Comparison of ENCODE assay signal across 9 cellular contexts in the genomic region with DNA sequence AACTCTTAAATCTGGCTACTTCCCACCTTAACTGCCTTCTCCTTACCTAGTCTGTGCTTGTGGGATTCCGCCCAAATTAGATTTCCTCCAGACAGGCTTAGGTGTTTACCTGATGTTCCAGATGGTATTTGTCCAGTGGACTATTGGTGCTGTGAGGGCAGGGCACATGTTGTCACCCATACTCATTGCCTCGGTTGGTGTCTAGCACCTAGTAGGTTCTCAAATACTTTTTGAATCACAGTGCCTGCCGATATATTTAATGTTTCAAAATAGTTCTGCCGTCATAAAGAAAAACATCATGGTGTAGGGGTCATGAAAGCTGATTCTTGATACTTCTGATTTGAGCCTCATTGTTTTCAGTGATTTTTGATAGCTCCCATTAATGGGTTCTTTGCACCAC. TPM values are rescaled to one million over a fixed set of nuclear protein-coding genes. Genes with fewer than 3 reads are reported as not detected.
DNase-seq lines count a peak whose midpoint lies in the region; ATAC-seq, FAIRE-seq and TF ChIP-seq lines count a peak whose summit lies in the region.
"Had no signal": no experiment of that assay in that cellular context is flagged by ENCODE, and none has a peak within 500 bp of the region (broad histone marks: within the 10 kb centered on the region; RNA-seq: fewer than 3 reads in every experiment).

No MANE protein-coding gene starts in this region.

- peaks cover 90% of the 10 kb centered on the region for H3K79me2 ChIP-seq in HepG2 (ENCODE audit: insufficient read depth, low read length)

- TF ChIP-seq EP300 in HepG2 (IDR thresholded peaks at IDR 0.05; ENCODE audit: low read depth in 2 of 2, low read length in 2 of 2) = no peak
- no peak for TF ChIP-seq EP300 in HepG2 (CRISPR knock-in tag; IDR thresholded peaks at IDR 0.05; ENCODE audit: borderline replicate concordance)

- H3K4me3 Mint-ChIP-seq in activated CD4-positive, alpha-beta T cell treated with anti-CD3 and anti-CD28 coated beads, Interleukin-2, amount 10 ng/mL, durations not matched to agents 7 days and 5 days = peak overlapping the region; percentile 89

- peak overlapping the region; percentile 97 for H3K9ac ChIP-seq in HepG2 (ENCODE audit: insufficient read depth, low read depth, low read length)

- peaks cover 74% of the 10 kb centered on the region for H3K4me1 Mint-ChIP-seq in activated CD4-positive, alpha-beta T cell treated with anti-CD3 and anti-CD28 coated beads, Interleukin-2, amount 10 ng/mL, durations not matched to agents 7 days and 5 days

- peaks cover 54% of the 10 kb centered on the region for H4K20me1 ChIP-seq in HepG2 (ENCODE audit: insufficient read depth, low read length)

- whole genome bisulfite sequencing in adrenal gland, 4 donors = 16 to 21% (median 16%) methylated on average over 4 of the region's 4 CpGs
- 1% methylated on average over 4 of the region's 4 CpGs for WGBS in HepG2 (ENCODE audit: low lambda C conversion rate)

- H3K9me3 Mint-ChIP-seq in activated CD4-positive, alpha-beta T cell treated with anti-CD3 and anti-CD28 coated beads, Interleukin-2, amount 10 ng/mL, durations not matched to agents 7 days and 5 days = no peaks in the 10 kb centered on the region

- peak overlapping the region in 4 of 5 donors; percentile 90 to 100 (median 99) for H3K27ac ChIP-seq in adrenal gland
- H3K27ac ChIP-seq in HepG2 (ENCODE audit: extremely low read length, insufficient read depth, low read length) = peak overlapping the region; percentile 93
- H3K27ac ChIP-seq in thoracic aorta = peak overlapping the region; percentile 88 to 99

- H3K36me3 ChIP-seq in adrenal gland (replicated peaks in 1 of 2) = no peaks in the 10 kb centered on the region
- peaks cover 0 to 5% of the 10 kb centered on the region in 2 experiments; a peak in 2 of 5 replicates for H3K36me3 ChIP-seq in HepG2 (replicated peaks in 1 of 2; ENCODE audit: control insufficient read depth in 1 of 2, insufficient read depth in 2 of 2, low read length in 2 of 2)
- no peaks in the 10 kb centered on the region for H3K36me3 ChIP-seq in thoracic aorta

- H3K27ac Mint-ChIP-seq in activated CD4-positive, alpha-beta T cell treated with anti-CD3 and anti-CD28 coated beads, Interleukin-2, amount 10 ng/mL, durations not matched to agents 7 days and 5 days = peak overlapping the region; percentile 98

- H3K9me3 ChIP-seq in adrenal gland (replicated peaks in 1 of 3) = no peaks in the 10 kb centered on the region
- no peaks in the 10 kb centered on the region for H3K9me3 ChIP-seq in HepG2 (ENCODE audit: low read length)
- H3K9me3 ChIP-seq in thoracic aorta = no peaks in the 10 kb centered on the region

- H3K4me2 ChIP-seq in HepG2 (ENCODE audit: low read depth, low read length) = peak overlapping the region; percentile 98

- H3K4me3 ChIP-seq in adrenal gland = peak overlapping the region in 3 of 4 donors; percentile 55 to 81 (median 71)
- peak overlapping the region; percentile 92 to 96 (median 96) for H3K4me3 ChIP-seq in HepG2 (replicated peaks in 1 of 3; ENCODE audit: insufficient read depth in 1 of 3, low read depth in 2 of 3, low read length in 3 of 3)
- H3K4me3 ChIP-seq in thoracic aorta = peak overlapping the region; percentile 80

- TF ChIP-seq CTCF in adrenal gland (IDR thresholded peaks at IDR 0.05) = no peak
- TF ChIP-seq CTCF in HepG2 (CRISPR knock-in tag; IDR thresholded peaks at IDR 0.05) = no peak
- TF ChIP-seq CTCF in thoracic aorta (IDR thresholded peaks at IDR 0.05) = no peak
- TF ChIP-seq CTCF in GM10266 (IDR thresholded peaks at IDR 0.05; ENCODE audit: control insufficient read depth, insufficient read depth, low read depth, missing control alignments) = no peak

- no peak for FAIRE-seq in HepG2 (lab: Jason Lieb, UNC)
- FAIRE-seq: colon had no signal

- BruUV-seq in HepG2 (replicated peaks; lab: Mats Ljungman, UMichigan) = no TSS peak

- H3K27me3 Mint-ChIP-seq in activated CD4-positive, alpha-beta T cell treated with anti-CD3 and anti-CD28 coated beads, Interleukin-2, amount 10 ng/mL, durations not matched to agents 7 days and 5 days = no peaks in the 10 kb centered on the region

- H3K36me3 Mint-ChIP-seq in activated CD4-positive, alpha-beta T cell treated with anti-CD3 and anti-CD28 coated beads, Interleukin-2, amount 10 ng/mL, durations not matched to agents 7 days and 5 days (ENCODE audit: low read depth) = peaks cover 49% of the 10 kb centered on the region

- ATAC-seq in HepG2 (no peak), thoracic aorta (ENCODE audit: insufficient number of reproducible peaks, low FRiP score, low read depth) (no peak)

- no peak for TF ChIP-seq RAD21 in HepG2 (CRISPR knock-in tag; IDR thresholded peaks at IDR 0.05)

- CTCF ChIA-PET in activated CD4-positive, alpha-beta T cell treated with anti-CD3 and anti-CD28 coated beads, Interleukin-2, amount 10 ng/mL, durations not matched to agents 7 days and 5 days (lab: Charles Lee) = interaction anchor here (1.0 kb wide), 1 partner anchor 15 kb away, joined by 3 read pairs; no protein-coding TSS in a partner anchor
- CTCF ChIA-PET in HepG2 (lab: Yijun Ruan, JAX; ENCODE audit: low intra/inter-chr PET ratio, low total read pairs) = no interaction called here

- no peaks in the 10 kb centered on the region for H3K27me3 ChIP-seq in adrenal gland
- H3K27me3 ChIP-seq in HepG2 (ENCODE audit: control insufficient read depth in 1 of 2, insufficient read depth in 2 of 2, low read length in 2 of 2) = no peaks in the 10 kb centered on the region; a peak in 1 of 5 replicates
- no peaks in the 10 kb centered on the region for H3K27me3 ChIP-seq in thoracic aorta (replicated peaks; ENCODE audit: insufficient read depth)

- intact Hi-C loops in adrenal gland (cut with DNase I) (no loop called here), HepG2 (cut with micrococcal nuclease; ENCODE audit: unreplicated experiment) (loop anchor here (2.0 kb wide), 2 partner anchors 34 to 320 kb away; partner anchors contain the start of genes ATG4B and THAP4)

- TF ChIP-seq POLR2A in adrenal gland (IDR thresholded peaks at IDR 0.05) (no peak), HepG2 (IDR thresholded peaks at IDR 0.05; ENCODE audit: insufficient read depth in 1 of 2, low read depth in 2 of 2, low read length in 2 of 2) (no peak; a peak in 1 of 4 replicates)

- in situ Hi-C loops in HepG2 (cut with HindIII; ENCODE audit: extremely low pct_ligation_motif_present, low pct_unique_long_range_greater_than_20kb) = loop anchor here (5.0 kb wide), 2 partner anchors 35 to 50 kb away; no protein-coding TSS in a partner anchor

- no peak overlapping the region for H2AFZ ChIP-seq in HepG2 (ENCODE audit: low read length)

- POLR2A ChIA-PET in activated CD4-positive, alpha-beta T cell treated with anti-CD3 and anti-CD28 coated beads, Interleukin-2, amount 10 ng/mL, durations not matched to agents 7 days and 5 days (lab: Charles Lee) = no interaction called here
- POLR2A ChIA-PET in HepG2 (lab: Yijun Ruan, JAX) = interaction anchor here (0.7 to 4.3 kb wide), 12 partner anchors 8 to 371 kb away, joined by 3 to 55 read pairs (median 6); partner anchors contain the start of genes DTYMK and FARP2

- DNase-seq in activated CD4-positive, alpha-beta T cell treated with anti-CD3 and anti-CD28 coated beads, Interleukin-2, amount 10 ng/mL, durations not matched to agents 7 days and 5 days = no peak
- DNase-seq in activated CD4-positive, alpha-beta T cell treated with anti-CD3 and anti-CD28 coated beads, Interleukin-2, amount 50 U/mL, for 4 hours = no peak
- no peak for DNase-seq in adrenal gland
- no peak for DNase-seq in HepG2 (ENCODE audit: low spot score)
- DNase-seq in thoracic aorta (ENCODE audit: low spot score) = no peak
- no peak for DNase-seq in cortex of kidney (lab: John Stamatoyannopoulos, UW)
- no peak for DNase-seq in GM10266 (ENCODE audit: extremely low spot score)
- DNase-seq in RPMI8226 = no peak

- H3K4me1 ChIP-seq in adrenal gland (replicated peaks in 1 of 2) (peaks cover 42 to 62% of the 10 kb centered on the region in 2 donors), HepG2 (ENCODE audit: insufficient read depth, low read length) (peaks cover 75% of the 10 kb centered on the region), thoracic aorta (ENCODE audit: control insufficient read depth in 1 of 2, low read depth in 2 of 2) (peaks cover 39 to 65% of the 10 kb centered on the region in 2 donors)

RNA-seq across cellular contexts. Expression of gene SEPTIN2, which starts 1.1 kb away (rescaled TPM):
- total RNA-seq in activated CD4-positive, alpha-beta T cell treated with anti-CD3 and anti-CD28 coated beads, Interleukin-2, amount 10 ng/mL, durations not matched to agents 7 days and 5 days = 100 to 1,000 TPM; 195 to 211 TPM
- 100 to 1,000 TPM; 192 to 352 (median 251) TPM for total RNA-seq in adrenal gland
- polyA plus RNA-seq in adrenal gland = 100 to 1,000 TPM; 108 to 368 (median 145) TPM
- total RNA-seq in HepG2 (2016; rRNA removed; fragmentation: Illumina TruSeq; extraction: Trizol) = 493 and 750 TPM in 2 replicates
- total RNA-seq in HepG2 (2016; cell fraction: cytosol; rRNA removed; fragmentation: Illumina TruSeq; extraction: Trizol; ENCODE audit: low read depth) = 68.0 and 78.0 TPM in 2 replicates
- 485 and 732 TPM in 2 replicates for total RNA-seq in HepG2 (2016; cell fraction: insoluble cytoplasmic fraction; rRNA removed; fragmentation: Illumina TruSeq; extraction: Trizol)
- 155 and 168 TPM in 2 replicates for total RNA-seq in HepG2 (2016; cell fraction: membrane; rRNA removed; fragmentation: Illumina TruSeq; extraction: Trizol)
- total RNA-seq in HepG2 (2016; cell fraction: nucleus; rRNA removed; fragmentation: Illumina TruSeq; extraction: Trizol) = 303 and 351 TPM in 2 replicates
- 579 and 733 TPM in 2 replicates for polyA plus RNA-seq in HepG2 (2011; rRNA removed)
- 208 and 366 TPM in 2 replicates for polyA plus RNA-seq in HepG2 (2011; cell fraction: cytosol; rRNA removed)
- polyA plus RNA-seq in HepG2 (2011; cell fraction: nucleus; rRNA removed) = 383 and 475 TPM in 2 replicates
- polyA plus RNA-seq in HepG2 (2012) = 320 and 513 TPM in 2 replicates
- polyA plus RNA-seq in HepG2 (2016; cell fraction: cytosol; fragmentation: Illumina TruSeq; extraction: Trizol; ENCODE audit: low read depth) = 35.1 and 36.8 TPM in 2 replicates
- polyA plus RNA-seq in HepG2 (2016; cell fraction: insoluble cytoplasmic fraction; fragmentation: Illumina TruSeq; extraction: Trizol; ENCODE audit: low read depth) = 746 and 761 TPM in 2 replicates
- 102 and 104 TPM in 2 replicates for polyA plus RNA-seq in HepG2 (2016; cell fraction: membrane; fragmentation: Illumina TruSeq; extraction: Trizol; ENCODE audit: low read depth)
- 515 and 562 TPM in 2 replicates for polyA plus RNA-seq in HepG2 (2016; cell fraction: nucleus; fragmentation: Illumina TruSeq; extraction: Trizol; ENCODE audit: insufficient read depth, low read depth)
- polyA minus RNA-seq in HepG2 (2011; rRNA and poly(A)+ RNA removed; ENCODE audit: low replicate concordance) = 234 and 609 TPM in 2 replicates
- polyA minus RNA-seq in HepG2 (2011; cell fraction: cytosol; rRNA and poly(A)+ RNA removed) = 218 and 237 TPM in 2 replicates
- 446 and 458 TPM in 2 replicates for polyA minus RNA-seq in HepG2 (2011; cell fraction: nucleus; rRNA and poly(A)+ RNA removed)
- 100 to 1,000 TPM; 289 to 405 TPM for total RNA-seq in thoracic aorta

RNA-seq across cellular contexts. Expression of gene HDLBP, which starts 1.4 kb away (rescaled TPM):
- 100 to 1,000 TPM; 198 to 203 TPM for total RNA-seq in activated CD4-positive, alpha-beta T cell treated with anti-CD3 and anti-CD28 coated beads, Interleukin-2, amount 10 ng/mL, durations not matched to agents 7 days and 5 days
- total RNA-seq in adrenal gland = 100 to 1,000 TPM; 357 to 648 (median 498) TPM
- 100 to 1,000 TPM; 295 to 880 (median 378) TPM for polyA plus RNA-seq in adrenal gland
- 707 and 912 TPM in 2 replicates for total RNA-seq in HepG2 (2016; rRNA removed; fragmentation: Illumina TruSeq; extraction: Trizol)
- total RNA-seq in HepG2 (2016; cell fraction: cytosol; rRNA removed; fragmentation: Illumina TruSeq; extraction: Trizol; ENCODE audit: low read depth) = 195 and 216 TPM in 2 replicates
- 687 and 831 TPM in 2 replicates for total RNA-seq in HepG2 (2016; cell fraction: insoluble cytoplasmic fraction; rRNA removed; fragmentation: Illumina TruSeq; extraction: Trizol)
- 620 and 676 TPM in 2 replicates for total RNA-seq in HepG2 (2016; cell fraction: membrane; rRNA removed; fragmentation: Illumina TruSeq; extraction: Trizol)
- total RNA-seq in HepG2 (2016; cell fraction: nucleus; rRNA removed; fragmentation: Illumina TruSeq; extraction: Trizol) = 437 and 494 TPM in 2 replicates
- 434 and 464 TPM in 2 replicates for polyA plus RNA-seq in HepG2 (2011; rRNA removed)
- 419 and 448 TPM in 2 replicates for polyA plus RNA-seq in HepG2 (2011; cell fraction: cytosol; rRNA removed)
- 618 and 764 TPM in 2 replicates for polyA plus RNA-seq in HepG2 (2011; cell fraction: nucleus; rRNA removed)
- polyA plus RNA-seq in HepG2 (2012) = 461 and 517 TPM in 2 replicates
- 179 and 188 TPM in 2 replicates for polyA plus RNA-seq in HepG2 (2016; cell fraction: cytosol; fragmentation: Illumina TruSeq; extraction: Trizol; ENCODE audit: low read depth)
- polyA plus RNA-seq in HepG2 (2016; cell fraction: insoluble cytoplasmic fraction; fragmentation: Illumina TruSeq; extraction: Trizol; ENCODE audit: low read depth) = 695 and 895 TPM in 2 replicates
- 483 and 563 TPM in 2 replicates for polyA plus RNA-seq in HepG2 (2016; cell fraction: membrane; fragmentation: Illumina TruSeq; extraction: Trizol; ENCODE audit: low read depth)
- 674 and 742 TPM in 2 replicates for polyA plus RNA-seq in HepG2 (2016; cell fraction: nucleus; fragmentation: Illumina TruSeq; extraction: Trizol; ENCODE audit: insufficient read depth, low read depth)
- 303 and 643 TPM in 2 replicates for polyA minus RNA-seq in HepG2 (2011; rRNA and poly(A)+ RNA removed; ENCODE audit: low replicate concordance)
- polyA minus RNA-seq in HepG2 (2011; cell fraction: cytosol; rRNA and poly(A)+ RNA removed) = 590 and 596 TPM in 2 replicates
- polyA minus RNA-seq in HepG2 (2011; cell fraction: nucleus; rRNA and poly(A)+ RNA removed) = 603 and 678 TPM in 2 replicates
- total RNA-seq in thoracic aorta = 100 to 1,000 TPM; 404 to 447 TPM

RNA-seq across cellular contexts. Expression of gene FARP2, which starts 39.3 kb away (rescaled TPM):
- total RNA-seq in activated CD4-positive, alpha-beta T cell treated with anti-CD3 and anti-CD28 coated beads, Interleukin-2, amount 10 ng/mL, durations not matched to agents 7 days and 5 days = 10 to 100 TPM; 18.2 to 18.4 TPM
- 10 to 100 TPM; 17.3 to 58.8 (median 37.8) TPM for total RNA-seq in adrenal gland
- polyA plus RNA-seq in adrenal gland = 10 to 100 TPM; 34.4 to 55.3 (median 35.8) TPM
- 43.3 and 45.4 TPM in 2 replicates for total RNA-seq in HepG2 (2016; rRNA removed; fragmentation: Illumina TruSeq; extraction: Trizol)
- 60.7 and 66.0 TPM in 2 replicates for total RNA-seq in HepG2 (2016; cell fraction: cytosol; rRNA removed; fragmentation: Illumina TruSeq; extraction: Trizol; ENCODE audit: low read depth)
- total RNA-seq in HepG2 (2016; cell fraction: insoluble cytoplasmic fraction; rRNA removed; fragmentation: Illumina TruSeq; extraction: Trizol) = 39.9 and 41.1 TPM in 2 replicates
- 26.8 and 27.2 TPM in 2 replicates for total RNA-seq in HepG2 (2016; cell fraction: membrane; rRNA removed; fragmentation: Illumina TruSeq; extraction: Trizol)
- 40.7 and 47.5 TPM in 2 replicates for total RNA-seq in HepG2 (2016; cell fraction: nucleus; rRNA removed; fragmentation: Illumina TruSeq; extraction: Trizol)
- 28.0 and 29.5 TPM in 2 replicates for polyA plus RNA-seq in HepG2 (2011; rRNA removed)
- 14.2 and 16.0 TPM in 2 replicates for polyA plus RNA-seq in HepG2 (2011; cell fraction: cytosol; rRNA removed)
- 67.3 and 75.5 TPM in 2 replicates for polyA plus RNA-seq in HepG2 (2011; cell fraction: nucleus; rRNA removed)
- polyA plus RNA-seq in HepG2 (2012) = 28.7 and 33.3 TPM in 2 replicates
- polyA plus RNA-seq in HepG2 (2016; cell fraction: cytosol; fragmentation: Illumina TruSeq; extraction: Trizol; ENCODE audit: low read depth) = 3.3 and 4.4 TPM in 2 replicates
- 24.1 and 27.0 TPM in 2 replicates for polyA plus RNA-seq in HepG2 (2016; cell fraction: insoluble cytoplasmic fraction; fragmentation: Illumina TruSeq; extraction: Trizol; ENCODE audit: low read depth)
- polyA plus RNA-seq in HepG2 (2016; cell fraction: membrane; fragmentation: Illumina TruSeq; extraction: Trizol; ENCODE audit: low read depth) = 6.7 and 9.3 TPM in 2 replicates
- 43.0 and 49.1 TPM in 2 replicates for polyA plus RNA-seq in HepG2 (2016; cell fraction: nucleus; fragmentation: Illumina TruSeq; extraction: Trizol; ENCODE audit: insufficient read depth, low read depth)
- 62.3 and 67.5 TPM in 2 replicates for polyA minus RNA-seq in HepG2 (2011; rRNA and poly(A)+ RNA removed; ENCODE audit: low replicate concordance)
- 23.7 and 25.8 TPM in 2 replicates for polyA minus RNA-seq in HepG2 (2011; cell fraction: cytosol; rRNA and poly(A)+ RNA removed)
- polyA minus RNA-seq in HepG2 (2011; cell fraction: nucleus; rRNA and poly(A)+ RNA removed) = 56.9 and 62.9 TPM in 2 replicates
- total RNA-seq in thoracic aorta = 10 to 100 TPM; 48.1 to 67.4 TPM
